Comparison of ENCODE assay signal across 16 cellular contexts in genomic region chr2:9001778-9002177, GRCh38. TPM values are rescaled to one million over a fixed set of nuclear protein-coding genes. Genes with fewer than 3 reads are reported as not detected.
DNase-seq lines count a peak whose midpoint lies in the region; ATAC-seq and TF ChIP-seq lines count a peak whose summit lies in the region.
"Had no signal": no experiment of that assay in that cellular context is flagged by ENCODE, and none has a peak within 500 bp of the region (broad histone marks: within the 10 kb centered on the region; RNA-seq: fewer than 3 reads in every experiment).

No MANE protein-coding gene starts in this region.

- intact Hi-C loops in CD4-positive, alpha-beta T cell (cut with DNase I, micrococcal nuclease), result loop anchor here (5.0 to 10.0 kb wide), 7 partner anchors 324 to 1577 kb away; partner anchors contain the start of genes ADAM17 (in 1 of the 2), CPSF3 (in 1 of the 2), GRHL1 (in 1 of the 2) and ITGB1BP1 (in 1 of the 2)
- intact Hi-C loops in activated CD4-positive, alpha-beta T cell treated with anti-CD3 and anti-CD28 coated beads, Interleukin-2, amount 10 ng/mL, durations not matched to agents 24 days and 14 days (cut with micrococcal nuclease), result loop anchor here (5.0 kb wide), 1 partner anchor 164 kb away; the partner anchor contains the start of gene KIDINS220
- intact Hi-C loops in right lobe of liver (cut with DNase I), result no loop called here

- H2AFZ ChIP-seq in Loucy (ENCODE audit: low read length), result no peak overlapping the region

- POLR2A ChIA-PET in CD4-positive, alpha-beta T cell (lab: Charles Lee), result no interaction called here

- 65% methylated on average over 8 of the region's 8 CpGs for WGBS in right lobe of liver (ENCODE audit: insufficient coverage, low coverage, low lambda C conversion rate, missing lambda C conversion rate)

- no peaks in the 10 kb centered on the region for H3K9me2 ChIP-seq in Loucy (replicated peaks; ENCODE audit: low read depth, low read length)

- no peaks in the 10 kb centered on the region for H3F3A ChIP-seq in Loucy (ENCODE audit: low read depth)

- H3K4me1 Mint-ChIP-seq in CD4-positive, alpha-beta T cell (ENCODE audit: low read depth), result peaks cover 26% of the 10 kb centered on the region
- H3K4me1 Mint-ChIP-seq in nephron progenitor cell, result peaks cover 48% of the 10 kb centered on the region
- peaks cover 14% of the 10 kb centered on the region for H3K4me1 Mint-ChIP-seq in activated CD4-positive, alpha-beta T cell treated with anti-CD3 and anti-CD28 coated beads, Interleukin-2, amount 10 ng/mL, durations not matched to agents 24 days and 14 days

- peak overlapping the region; percentile 88 for H3K4me3 Mint-ChIP-seq in CD4-positive, alpha-beta T cell
- peak overlapping the region; percentile 89 for H3K4me3 Mint-ChIP-seq in nephron progenitor cell
- no peak overlapping the region for H3K4me3 Mint-ChIP-seq in activated CD4-positive, alpha-beta T cell treated with anti-CD3 and anti-CD28 coated beads, Interleukin-2, amount 10 ng/mL, durations not matched to agents 24 days and 14 days

- H3K4me1 ChIP-seq in Loucy (ENCODE audit: insufficient read depth, low read length, poor library complexity, severe bottlenecking), result peaks cover 60% of the 10 kb centered on the region
- H3K4me1 ChIP-seq in endocrine pancreas (ENCODE audit: control insufficient read depth, insufficient read depth, low read length), result no peaks in the 10 kb centered on the region
- peaks cover 0 to 3% (median 0%) of the 10 kb centered on the region in 4 donors for H3K4me1 ChIP-seq in right lobe of liver

- no peak for TF ChIP-seq CTCF in CD4-positive, alpha-beta T cell (IDR thresholded peaks at IDR 0.05)
- no peak for TF ChIP-seq CTCF in Loucy (conservative IDR thresholded peaks at IDR 0.05; ENCODE audit: low read length)
- TF ChIP-seq CTCF in nephron progenitor cell (IDR thresholded peaks at IDR 0.05), result no peak
- TF ChIP-seq CTCF in right lobe of liver (IDR thresholded peaks at IDR 0.05), result no peak

- no peaks in the 10 kb centered on the region for H3K9me3 ChIP-seq in CD4-positive, alpha-beta T cell (ENCODE audit: control insufficient read depth, low read length)
- H3K9me3 ChIP-seq in Loucy (ENCODE audit: insufficient read depth, low read depth, low read length) (no peaks in the 10 kb centered on the region), endocrine pancreas (ENCODE audit: control insufficient read depth, low read length) (no peaks in the 10 kb centered on the region), right lobe of liver (no peaks in the 10 kb centered on the region)
- H3K9me3 ChIP-seq: gastroesophageal sphincter, stomach had no signal

- H3K9ac ChIP-seq in Loucy (ENCODE audit: low read depth, low read length, poor library complexity, severe bottlenecking) (peak overlapping the region; percentile 56), endocrine pancreas (ENCODE audit: control insufficient read depth, insufficient read depth, low read length) (no peak overlapping the region)

- H3K9me3 Mint-ChIP-seq in CD4-positive, alpha-beta T cell, result no peaks in the 10 kb centered on the region
- H3K9me3 Mint-ChIP-seq in nephron progenitor cell, result peaks cover 10% of the 10 kb centered on the region
- peaks cover 6% of the 10 kb centered on the region for H3K9me3 Mint-ChIP-seq in activated CD4-positive, alpha-beta T cell treated with anti-CD3 and anti-CD28 coated beads, Interleukin-2, amount 10 ng/mL, durations not matched to agents 24 days and 14 days

- no peaks in the 10 kb centered on the region for H3K36me3 Mint-ChIP-seq in CD4-positive, alpha-beta T cell (ENCODE audit: low read depth)
- peaks cover 7% of the 10 kb centered on the region for H3K36me3 Mint-ChIP-seq in nephron progenitor cell (ENCODE audit: low read depth)
- H3K36me3 Mint-ChIP-seq in activated CD4-positive, alpha-beta T cell treated with anti-CD3 and anti-CD28 coated beads, Interleukin-2, amount 10 ng/mL, durations not matched to agents 24 days and 14 days (ENCODE audit: low read depth), result no peaks in the 10 kb centered on the region

- no peaks in the 10 kb centered on the region for H3K27me3 Mint-ChIP-seq in CD4-positive, alpha-beta T cell
- H3K27me3 Mint-ChIP-seq in nephron progenitor cell (ENCODE audit: low read depth, poor library complexity), result peaks cover 11% of the 10 kb centered on the region
- H3K27me3 Mint-ChIP-seq in activated CD4-positive, alpha-beta T cell treated with anti-CD3 and anti-CD28 coated beads, Interleukin-2, amount 10 ng/mL, durations not matched to agents 24 days and 14 days, result peaks cover 25% of the 10 kb centered on the region

- H3K4me2 ChIP-seq in Loucy (ENCODE audit: low read depth, low read length, poor library complexity, severe bottlenecking), result peak overlapping the region; percentile 85

- H3K4me3 ChIP-seq in Loucy (ENCODE audit: low read length, poor library complexity, severe bottlenecking) (peak overlapping the region; percentile 77), endocrine pancreas (ENCODE audit: control insufficient read depth, insufficient read depth, low read length) (peak overlapping the region; percentile 78), right lobe of liver (no peak overlapping the region)

- H3K79me2 ChIP-seq in Loucy (ENCODE audit: insufficient read depth, low read length), result peaks cover 73% of the 10 kb centered on the region

- CTCF ChIA-PET in CD4-positive, alpha-beta T cell (lab: Charles Lee), result no interaction called here

- ATAC-seq in CD4-positive, alpha-beta T cell (ENCODE audit: poor library complexity), result no peak
- no peak for ATAC-seq in right lobe of liver
- ATAC-seq: gastroesophageal sphincter, left lobe of liver had no signal

- H3K27ac Mint-ChIP-seq in CD4-positive, alpha-beta T cell, result no peak overlapping the region
- H3K27ac Mint-ChIP-seq in nephron progenitor cell, result no peak overlapping the region
- no peak overlapping the region for H3K27ac Mint-ChIP-seq in activated CD4-positive, alpha-beta T cell treated with anti-CD3 and anti-CD28 coated beads, Interleukin-2, amount 10 ng/mL, durations not matched to agents 24 days and 14 days

- H3K36me3 ChIP-seq in Loucy (ENCODE audit: insufficient read depth, low read length) (no peaks in the 10 kb centered on the region), endocrine pancreas (ENCODE audit: control insufficient read depth, insufficient read depth, low read length) (no peaks in the 10 kb centered on the region), right lobe of liver (no peaks in the 10 kb centered on the region)
- H3K36me3 ChIP-seq: gastroesophageal sphincter, stomach had no signal

- H4K20me1 ChIP-seq in Loucy (ENCODE audit: insufficient read depth, low read length, poor library complexity, severe bottlenecking), result peaks cover 20% of the 10 kb centered on the region

- no peaks in the 10 kb centered on the region for H3K27me3 ChIP-seq in CD4-positive, alpha-beta T cell (ENCODE audit: control insufficient read depth, insufficient read depth, low read length)
- H3K27me3 ChIP-seq in Loucy (ENCODE audit: insufficient read depth, low read length, poor library complexity, severe bottlenecking), result no peaks in the 10 kb centered on the region
- H3K27me3 ChIP-seq in endocrine pancreas (ENCODE audit: control insufficient read depth, insufficient read depth, low read length), result no peaks in the 10 kb centered on the region
- H3K27me3 ChIP-seq in right lobe of liver, result no peaks in the 10 kb centered on the region
- H3K27me3 ChIP-seq: gastroesophageal sphincter, stomach had no signal

- no peak for DNase-seq in CD4-positive, alpha-beta T cell
- DNase-seq in nephron progenitor cell, result no peak
- DNase-seq in activated T-cell treated with anti-CD3 and anti-CD28 coated beads, Interleukin-2, amount 50 U/mL, for 48 hours, result no peak
- no peak for DNase-seq in DMS53 treated with DMSO at 0.1 percent for 48 hours (lab: John Stamatoyannopoulos, UW; ENCODE audit: unreplicated experiment)
- DNase-seq in activated CD4-positive, alpha-beta T cell treated with anti-CD3 and anti-CD28 coated beads, Interleukin-2, amount 10 ng/mL, durations not matched to agents 24 days and 14 days, result no peak
- no peak for DNase-seq in right lobe of liver
- DNase-seq: activated CD4-positive, CD25-positive, alpha-beta regulatory T cell treated with anti-CD3 and anti-CD28 coated beads, Interleukin-2, amount 50 U/mL, for 72 hours; NCI-H187 treated with DMSO at 0.1 percent for 48 hours; NK-92 treated with Interleukin-12 subunit alpha and Interleukin-12 subunit beta, amount 100 ng/mL, for 24 hours; posterior cingulate gyrus; stimulated activated CD4-positive, alpha-beta T cell treated with anti-CD3 and anti-CD28 coated beads, Interleukin-4, amount 100 ng/mL, for 1 hour; stomach had no signal

- TF ChIP-seq POLR2A in right lobe of liver (IDR thresholded peaks at IDR 0.05), result no peak

- no peak overlapping the region for H3K27ac ChIP-seq in CD4-positive, alpha-beta T cell (ENCODE audit: low read depth, low read length)
- no peak overlapping the region for H3K27ac ChIP-seq in right lobe of liver

RNA-seq across cellular contexts. Expression of gene MBOAT2, which starts 1.7 kb away (rescaled TPM):
- 1 to 10 TPM; 1.9 to 2.0 TPM for total RNA-seq in CD4-positive, alpha-beta T cell
- 5.0 and 5.3 TPM in 2 replicates for total RNA-seq in activated CD4-positive, alpha-beta T cell treated with anti-CD3 and anti-CD28 coated beads, Interleukin-2, amount 10 ng/mL, durations not matched to agents 24 days and 14 days
- 1 to 10 TPM in 4 of 6 experiments, under 1 TPM in 2; 0.50 to 1.9 (median 1.5) TPM for total RNA-seq in right lobe of liver

Comparison
In these comparisons a context has a peak if more than half of its experiments do, and no peak if none do; other contexts are left out.
1. H3K4me3 ChIP-seq: peak in Loucy (single experiment) and endocrine pancreas (single experiment); none in right lobe of liver (0 of 3).
2. intact Hi-C loops: an anchor here in CD4-positive, alpha-beta T cell (5.0 to 10.0 kb wide) and activated CD4-positive, alpha-beta T cell treated with anti-CD3 and anti-CD28 coated beads, Interleukin-2, amount 10 ng/mL, durations not matched to agents 24 days and 14 days (5.0 kb wide); none called in right lobe of liver.